In genomic region chr4:141771889-141772830, GRCh38 we compare ENCODE assay signal across 1 cellular context.
TF ChIP-seq lines count a peak whose summit lies in the region.

No MANE protein-coding gene starts in this region.

TF ChIP-seq in GM12878, 131 proteins besides CTCF, POLR2A, EP300 and RAD21 (continued from another document):
- TF ChIP-seq TBL1XR1 (IDR thresholded peaks at IDR 0.05; ENCODE audit: low read depth, low read length), result 0 out of 2 replicates have a peak, but pooled peaks have one; percentile 74
- no peak for TF ChIP-seq PAX8 (IDR thresholded peaks at IDR 0.05)
- TF ChIP-seq KLF5 (IDR thresholded peaks at IDR 0.05; ENCODE audit: partially characterized antibody), result no peak
- TF ChIP-seq MEF2B (IDR thresholded peaks at IDR 0.05; ENCODE audit: partially characterized antibody, poor library complexity, severe bottlenecking), result no peak
- TF ChIP-seq CREM (IDR thresholded peaks at IDR 0.05; ENCODE audit: low read depth), result peak; percentile 53; the same call in 1 of the 2 replicates
- no peak for TF ChIP-seq TAF1 (IDR thresholded peaks at IDR 0.05; ENCODE audit: borderline replicate concordance, low read depth, low read length)
- no peak for TF ChIP-seq SMC3 (IDR thresholded peaks at IDR 0.05; ENCODE audit: borderline replicate concordance, low read length)
- no peak for TF ChIP-seq USF2 (IDR thresholded peaks at IDR 0.05; ENCODE audit: borderline replicate concordance, low read depth, low read length)
- TF ChIP-seq RCOR1 (conservative IDR thresholded peaks at IDR 0.05; ENCODE audit: low read depth, low read length), result no peak
- TF ChIP-seq ATF7 (IDR thresholded peaks at IDR 0.05; ENCODE audit: low read depth), result no peak
- peak in 1 of 2 experiments; percentile 31; a peak in 1 of 4 replicates for TF ChIP-seq IKZF2 (IDR thresholded peaks at IDR 0.05)
- peak; percentile 79; the same call in 1 of the 2 replicates for TF ChIP-seq IRF4 (IDR thresholded peaks at IDR 0.05; ENCODE audit: low read depth, low read length)
- TF ChIP-seq GABPA (IDR thresholded peaks at IDR 0.05; ENCODE audit: low read depth), result 0 out of 2 replicates have a peak, but pooled peaks have one; percentile 24
- peak; percentile 72 for TF ChIP-seq EED (IDR thresholded peaks at IDR 0.05; ENCODE audit: low read depth)
- no peak for TF ChIP-seq MYB (IDR thresholded peaks at IDR 0.05; ENCODE audit: borderline replicate concordance, low read depth, low read length)
- TF ChIP-seq CBX5 (IDR thresholded peaks at IDR 0.05; ENCODE audit: low read depth), result peak; percentile 72; the same call in 1 of the 2 replicates
- no peak for TF ChIP-seq ZSCAN29 (IDR thresholded peaks at IDR 0.05)
- TF ChIP-seq KAT2A (conservative IDR thresholded peaks at IDR 0.05; ENCODE audit: control insufficient read depth, low read depth, low read length), result no peak
- TF ChIP-seq MEF2A (IDR thresholded peaks at IDR 0.05; ENCODE audit: insufficient read depth, low read depth, low read length), result 0 out of 2 replicates have a peak, but pooled peaks have one; percentile 39
- peak; percentile 92; the same call in 1 of the 2 replicates for TF ChIP-seq NFIC (IDR thresholded peaks at IDR 0.05; ENCODE audit: low read depth, low read length)
- no peak for TF ChIP-seq MTA2 (IDR thresholded peaks at IDR 0.05; ENCODE audit: low read depth)
- TF ChIP-seq SKIL (IDR thresholded peaks at IDR 0.05; ENCODE audit: low read depth, poor library complexity, severe bottlenecking), result no peak
- TF ChIP-seq ZBTB4 (CRISPR knock-in tag; IDR thresholded peaks at IDR 0.05), result no peak
- peak; percentile 74; the same call in 1 of the 3 replicates for TF ChIP-seq POU2F2 (IDR thresholded peaks at IDR 0.05; ENCODE audit: borderline replicate concordance, low read depth, low read length)
- no peak for TF ChIP-seq MLLT1 (IDR thresholded peaks at IDR 0.05)
